ENCODE assay signal across 1 cellular context in genomic region chr5:173823721-173824567, GRCh38.
A peak's percentile ranks its signal among the peaks of the same experiment; 100 is the strongest.
TF ChIP-seq lines count a peak whose summit lies in the region.

No MANE protein-coding gene starts in this region.

TF ChIP-seq in HepG2, 621 proteins besides CTCF, POLR2A, EP300 and RAD21 (continued from another document and continues in another):
- TF ChIP-seq KIAA2018 (CRISPR knock-in tag; IDR thresholded peaks at IDR 0.05; ENCODE audit: borderline replicate concordance): peak; percentile 72; the same call in 1 of the 2 replicates
- no peak; the same call in 1 of the 2 replicates for TF ChIP-seq GMEB1 (CRISPR knock-in tag; IDR thresholded peaks at IDR 0.05; ENCODE audit: borderline replicate concordance)
- no peak for TF ChIP-seq MLLT10 (CRISPR knock-in tag; IDR thresholded peaks at IDR 0.05)
- TF ChIP-seq GPN1 (CRISPR knock-in tag; IDR thresholded peaks at IDR 0.05; ENCODE audit: borderline replicate concordance): no peak
- peak; percentile 51 for TF ChIP-seq ZNF501 (CRISPR knock-in tag; IDR thresholded peaks at IDR 0.05)
- TF ChIP-seq MXD1 (CRISPR knock-in tag; IDR thresholded peaks at IDR 0.05): no peak
- TF ChIP-seq NR2F2 (IDR thresholded peaks at IDR 0.05; ENCODE audit: borderline replicate concordance, low read depth): peak; percentile 84
- TF ChIP-seq ZNF710 (CRISPR knock-in tag; IDR thresholded peaks at IDR 0.05; ENCODE audit: borderline replicate concordance): peak; percentile 98
- no peak for TF ChIP-seq DBP (CRISPR knock-in tag; IDR thresholded peaks at IDR 0.05; ENCODE audit: not compliant biosample characterization)
- TF ChIP-seq ZNF350 (CRISPR knock-in tag; IDR thresholded peaks at IDR 0.05; ENCODE audit: borderline replicate concordance, low read depth): peak; percentile 84
- TF ChIP-seq ZNF530 (CRISPR knock-in tag; IDR thresholded peaks at IDR 0.05; ENCODE audit: low read depth): no peak
- no peak for TF ChIP-seq ZSCAN9 (CRISPR knock-in tag; IDR thresholded peaks at IDR 0.05; ENCODE audit: borderline replicate concordance)
- TF ChIP-seq ZNF362 (CRISPR knock-in tag; IDR thresholded peaks at IDR 0.05; ENCODE audit: borderline replicate concordance): peak; percentile 71; the same call in 1 of the 2 replicates
- TF ChIP-seq ZNF580 (CRISPR knock-in tag; IDR thresholded peaks at IDR 0.05; ENCODE audit: borderline replicate concordance, low read depth): peak; percentile 38; the same call in 1 of the 2 replicates
- TF ChIP-seq GTF3A (CRISPR knock-in tag; conservative IDR thresholded peaks at IDR 0.05): no peak
- TF ChIP-seq ZBED4 (CRISPR knock-in tag; IDR thresholded peaks at IDR 0.05; ENCODE audit: borderline replicate concordance): peak; percentile 82; the same call in 1 of the 2 replicates
- peak; percentile 65 for TF ChIP-seq HOXA5 (CRISPR knock-in tag; IDR thresholded peaks at IDR 0.05)
- no peak for TF ChIP-seq ZNF660 (CRISPR knock-in tag; IDR thresholded peaks at IDR 0.05; ENCODE audit: borderline replicate concordance, low read depth)
- peak; percentile 62; the same call in 1 of the 2 replicates for TF ChIP-seq DRAP1 (CRISPR knock-in tag; IDR thresholded peaks at IDR 0.05)
- peak; percentile 93 for TF ChIP-seq HNF1A (IDR thresholded peaks at IDR 0.05; ENCODE audit: low read depth)
- peak; percentile 94 for TF ChIP-seq HNF1A (CRISPR knock-in tag; IDR thresholded peaks at IDR 0.05; ENCODE audit: borderline replicate concordance)
- no peak for TF ChIP-seq ZNF496 (CRISPR knock-in tag; IDR thresholded peaks at IDR 0.05; ENCODE audit: insufficient replicate concordance)
- TF ChIP-seq ZNF549 (CRISPR knock-in tag; IDR thresholded peaks at IDR 0.05): no peak
- peak; percentile 90 for TF ChIP-seq HOXA3 (CRISPR knock-in tag; IDR thresholded peaks at IDR 0.05)
